Comparison of ENCODE assay signal across 28 cellular contexts in the genomic region with DNA sequence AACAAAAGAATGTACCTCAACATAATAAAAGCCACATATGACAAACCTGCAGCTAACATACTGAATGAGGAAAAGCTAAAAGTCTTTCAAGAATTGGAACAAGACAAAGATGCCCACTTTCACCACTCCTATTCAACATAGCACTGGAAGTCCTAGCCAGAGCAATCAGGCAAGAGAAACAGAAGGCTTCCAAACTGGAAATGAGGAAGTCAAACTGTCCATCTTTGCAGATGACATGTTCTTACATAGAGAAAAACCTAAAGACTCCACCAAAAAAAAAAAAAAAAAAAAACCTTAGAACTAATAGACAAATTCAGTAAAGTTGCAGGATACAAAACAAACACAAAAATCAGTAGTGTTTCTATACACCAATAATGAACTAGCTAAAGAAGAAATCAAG.
"Had no signal": no experiment of that assay in that cellular context is flagged by ENCODE, and none has a peak within 500 bp of the region (broad histone marks: within the 10 kb centered on the region; RNA-seq: fewer than 3 reads in every experiment).

No MANE protein-coding gene starts in this region.

- DNase-seq: activated CD4-positive, alpha-beta T cell treated with anti-CD3 and anti-CD28 coated beads for 36 hours; activated CD4-positive, alpha-beta T cell treated with anti-CD3 and anti-CD28 coated beads, Interleukin-2, amount 50 U/mL, for 1 hour; activated CD4-positive, alpha-beta T cell treated with anti-CD3 and anti-CD28 coated beads, Interleukin-2, amount 50 U/mL, for 48 hours; activated CD4-positive, CD25-positive, alpha-beta regulatory T cell; activated CD4-positive, CD25-positive, alpha-beta regulatory T cell treated with anti-CD3 and anti-CD28 coated beads, Interleukin-2, amount 50 U/mL, for 72 hours; activated CD8-positive, alpha-beta memory T cell treated with anti-CD3 and anti-CD28 coated beads for 24 hours; activated CD8-positive, alpha-beta T cell treated with anti-CD3 and anti-CD28 coated beads for 36 hours; activated effector memory CD4-positive, alpha-beta T cell treated with Interleukin-2 at 50 U/mL for 16 hours; activated gamma-delta T cell treated with Interleukin-2 at 50 U/mL for 16 hours; activated naive CD4-positive, alpha-beta T cell treated with anti-CD3 and anti-CD28 coated beads, Interleukin-2, amount 50 U/mL, for 16 hours; activated naive CD4-positive, alpha-beta T cell treated with Interleukin-2 at 50 U/mL for 16 hours; activated T-cell treated with anti-CD3 and anti-CD28 coated beads, Interleukin-2, amount 50 U/mL, for 4 hours; amygdala; aorta; body of pancreas; central memory CD4-positive, alpha-beta T cell; cerebellar nuclear complex; colonic mucosa; effector CD4-positive, alpha-beta T cell; effector memory CD8-positive, alpha-beta T cell; erythroblast; foreskin keratinocyte; heart right ventricle; T-helper 1 cell; T-helper 17 cell; T1000 had no signal

- ATAC-seq: activated CD4-positive, alpha-beta T cell treated with anti-CD3 and anti-CD28 coated beads for 36 hours; activated CD8-positive, alpha-beta T cell treated with anti-CD3 and anti-CD28 coated beads for 36 hours; activated T-cell treated with anti-CD3 and anti-CD28 coated beads, Interleukin-2, amount 50 U/mL, for 4 hours; activated T-helper 17 cell treated with anti-CD3 and anti-CD28 coated beads, Interleukin-2, amount 50 U/mL, for 72 hours; body of pancreas; effector memory CD8-positive, alpha-beta T cell; foreskin keratinocyte; gastroesophageal sphincter; heart right ventricle; T-helper 17 cell had no signal
